3 cellular contexts compared by ENCODE assay signal in genomic region chr12:7862301-7862700, GRCh38. TPM values are rescaled to one million over a fixed set of nuclear protein-coding genes. Genes with fewer than 3 reads are reported as not detected.
"Had no signal": no experiment of that assay in that cellular context is flagged by ENCODE, and none has a peak within 500 bp of the region (broad histone marks: within the 10 kb centered on the region; RNA-seq: fewer than 3 reads in every experiment).

No MANE protein-coding gene starts in this region.

RNA-seq across cellular contexts. Expression of gene SLC2A14, which starts 10.4 kb away (rescaled TPM):
- total RNA-seq: IMR-90, NCI-H460, Right ventricle myocardium inferior had no signal
